In genomic region chr19:33290082-33290815, GRCh38 we compare ENCODE assay signal across 25 cellular contexts. TPM values are rescaled to one million over a fixed set of nuclear protein-coding genes. Genes with fewer than 3 reads are reported as not detected.
DNase-seq lines count a peak whose midpoint lies in the region; ATAC-seq and TF ChIP-seq lines count a peak whose summit lies in the region.
"Had no signal": no experiment of that assay in that cellular context is flagged by ENCODE, and none has a peak within 500 bp of the region (broad histone marks: within the 10 kb centered on the region; RNA-seq: fewer than 3 reads in every experiment).

No MANE protein-coding gene starts in this region.

- H3K4me3 ChIP-seq in AG10803 (ENCODE audit: low read length) = no peak overlapping the region
- no peak overlapping the region for H3K4me3 ChIP-seq in left lung
- no peak overlapping the region for H3K4me3 ChIP-seq in trophoblast cell (ENCODE audit: low read depth, low read length)
- H3K4me3 ChIP-seq in uterus = no peak overlapping the region
- H3K4me3 ChIP-seq in foreskin fibroblast (ENCODE audit: low read depth in 1 of 2, low read length in 2 of 2) = no peak overlapping the region
- H3K4me3 ChIP-seq: adrenal gland, GM23338, SK-N-MC had no signal

- H2BK5ac ChIP-seq in trophoblast cell (ENCODE audit: low read depth, low read length, poor library complexity) = peak overlapping the region; percentile 9

- no peak overlapping the region for H2BK120ac ChIP-seq in trophoblast cell (ENCODE audit: insufficient read depth, low read length, poor library complexity)

- H2BK12ac ChIP-seq in trophoblast cell (ENCODE audit: low read length) = peak overlapping the region; percentile 37

- peaks cover 14 to 89% of the 10 kb centered on the region in 2 donors for H3K4me1 ChIP-seq in left lung
- H3K4me1 ChIP-seq in trophoblast cell (ENCODE audit: control insufficient read depth in 1 of 2, insufficient read depth in 2 of 2, low read length in 2 of 2) = peaks cover 37 to 57% of the 10 kb centered on the region in 2 experiments
- no peaks in the 10 kb centered on the region for H3K4me1 ChIP-seq in uterus

- intact Hi-C loops in left lung (cut with DNase I) (no loop called here), uterus (cut with DNase I; ENCODE audit: low total_unique reads) (loop anchor here (10.0 kb wide), 1 partner anchor 115 kb away; no protein-coding TSS in a partner anchor)

- H3K79me1 ChIP-seq in trophoblast cell (ENCODE audit: low read length) = peaks cover 37% of the 10 kb centered on the region

- H3K36me3 ChIP-seq in left lung = no peaks in the 10 kb centered on the region
- no peaks in the 10 kb centered on the region for H3K36me3 ChIP-seq in trophoblast cell (ENCODE audit: control insufficient read depth in 1 of 2, insufficient read depth in 2 of 2, low read length in 2 of 2)
- no peaks in the 10 kb centered on the region for H3K36me3 ChIP-seq in uterus
- H3K36me3 ChIP-seq: adrenal gland, BE2C, brain microvascular endothelial cell had no signal

- H3K4me1 Mint-ChIP-seq in chondrocyte (ENCODE audit: low read depth) = peaks cover 7% of the 10 kb centered on the region
- peaks cover 25% of the 10 kb centered on the region for H3K4me1 Mint-ChIP-seq in type B pancreatic cell (ENCODE audit: unreplicated experiment)

- peak; percentile 1 for ATAC-seq in left lung
- ATAC-seq: activated CD4-positive, alpha-beta T cell treated with anti-CD3 and anti-CD28 coated beads for 36 hours; activated T-cell treated with anti-CD3 and anti-CD28 coated beads, Interleukin-2, amount 50 U/mL, for 4 hours; GM23338; natural killer cell had no signal

- DNase-seq in AG10803 (ENCODE audit: low read depth) (peak; percentile 25), chondrocyte (ENCODE audit: low spot score) (peak; percentile 79), left lung (peak; percentile 34 to 71), trophoblast cell (peak; percentile 96 to 97), type B pancreatic cell (ENCODE audit: extremely low spot score, unreplicated experiment) (no peak), NCI-H146 (lab: John Stamatoyannopoulos, UW) (no peak), uterus (no peak), foreskin fibroblast (no peak)
- DNase-seq: activated CD4-positive, alpha-beta T cell treated with anti-CD3 and anti-CD28 coated beads for 36 hours; activated T-cell treated with anti-CD3 and anti-CD28 coated beads, Interleukin-2, amount 50 U/mL, for 4 hours; adrenal gland; BE2C; brain microvascular endothelial cell; DMS53; GDM1; natural killer cell; NCI-H1436; NCI-H510A treated with DMSO at 0.1 percent for 48 hours; NK-92 treated with Interleukin-12 subunit alpha and Interleukin-12 subunit beta, amount 100 ng/mL, for 24 hours; stimulated activated naive CD4-positive, alpha-beta T cell treated with Interleukin-2 at 50 U/mL for 16 hours had no signal

- H3K27me3 ChIP-seq in left lung (peaks cover 0 to 11% of the 10 kb centered on the region in 2 donors), trophoblast cell (ENCODE audit: insufficient read depth, low read length) (no peaks in the 10 kb centered on the region), uterus (no peaks in the 10 kb centered on the region)
- H3K27me3 ChIP-seq: adrenal gland, BE2C, brain microvascular endothelial cell had no signal

- peak overlapping the region; percentile 5 for H2AK5ac ChIP-seq in trophoblast cell (ENCODE audit: low read length)

- no peak overlapping the region for H3K4ac ChIP-seq in trophoblast cell (ENCODE audit: low read depth, low read length)

- no peak overlapping the region for H2AFZ ChIP-seq in trophoblast cell (ENCODE audit: insufficient read depth, low read length, poor library complexity)
- H2AFZ ChIP-seq: GM23338, parathyroid adenoma had no signal

- H3K14ac ChIP-seq in trophoblast cell (ENCODE audit: low read length) = peak overlapping the region; percentile 12

- H3K27me3 Mint-ChIP-seq in chondrocyte (ENCODE audit: low read depth) (peaks cover 8% of the 10 kb centered on the region), type B pancreatic cell (peaks cover 20% of the 10 kb centered on the region)

- H3K4me2 ChIP-seq in trophoblast cell (ENCODE audit: low read length) = no peak overlapping the region
- H3K4me2 ChIP-seq: GM23338 had no signal

- peaks cover 1% of the 10 kb centered on the region for H3K79me2 ChIP-seq in trophoblast cell (ENCODE audit: control insufficient read depth, insufficient read depth, low read length, poor library complexity)
- H3K79me2 ChIP-seq: parathyroid adenoma had no signal

- H3K27ac ChIP-seq in left lung (peak overlapping the region; percentile 84 to 93), trophoblast cell (ENCODE audit: low read depth, low read length) (peak overlapping the region; percentile 28), uterus (no peak overlapping the region)
- H3K27ac ChIP-seq: adrenal gland, brain microvascular endothelial cell, parathyroid adenoma, SK-N-MC had no signal

- no peak overlapping the region for H3K9ac ChIP-seq in trophoblast cell (ENCODE audit: low read length)
- H3K9ac ChIP-seq: parathyroid adenoma had no signal

- H3K18ac ChIP-seq in trophoblast cell (ENCODE audit: low read length) = peak overlapping the region; percentile 4

- TF ChIP-seq CTCF in AG10803 (conservative IDR thresholded peaks at IDR 0.05; ENCODE audit: low read length) (no peak), chondrocyte (IDR thresholded peaks at IDR 0.05) (no peak), left lung (IDR thresholded peaks at IDR 0.05) (no peak), type B pancreatic cell (conservative IDR thresholded peaks at IDR 0.05) (no peak), uterus (IDR thresholded peaks at IDR 0.05) (no peak), foreskin fibroblast (IDR thresholded peaks at IDR 0.05; ENCODE audit: low read depth, low read length) (no peak)

- H3K36me3 Mint-ChIP-seq in chondrocyte (ENCODE audit: low read depth) (no peaks in the 10 kb centered on the region), type B pancreatic cell (peaks cover 3% of the 10 kb centered on the region)

- no peak for TF ChIP-seq POLR2A in uterus (IDR thresholded peaks at IDR 0.05)

- H4K8ac ChIP-seq in trophoblast cell (ENCODE audit: low read depth, low read length) = no peak overlapping the region

- H3K4me3 Mint-ChIP-seq in chondrocyte (ENCODE audit: unreplicated experiment) = no peak overlapping the region
- H3K4me3 Mint-ChIP-seq in type B pancreatic cell = no peak overlapping the region
- H3K4me3 Mint-ChIP-seq: activated CD4-positive, alpha-beta T cell treated with anti-CD3 and anti-CD28 coated beads for 36 hours; activated T-cell treated with anti-CD3 and anti-CD28 coated beads, Interleukin-2, amount 50 U/mL, for 4 hours; GM23338; natural killer cell; T-helper 1 cell treated with Interleukin-12 subunit alpha and Interleukin-12 subunit beta and Interleukin-4 antibody, amounts not matched to agents 30 μg/mL and 1 μg/mL, for 36 hours had no signal

- H4K91ac ChIP-seq in trophoblast cell (ENCODE audit: low read depth, low read length) = peak overlapping the region; percentile 60

- H3K9me3 Mint-ChIP-seq in chondrocyte (ENCODE audit: low read depth) = peaks cover 18% of the 10 kb centered on the region
- H3K9me3 Mint-ChIP-seq in type B pancreatic cell = peaks cover 12% of the 10 kb centered on the region

- H3K9me3 ChIP-seq in left lung (peaks cover 0 to 16% of the 10 kb centered on the region in 2 donors), trophoblast cell (ENCODE audit: insufficient read depth, low read depth, low read length) (no peaks in the 10 kb centered on the region), uterus (peaks cover 0 to 11% of the 10 kb centered on the region in 2 donors)
- H3K9me3 ChIP-seq: adrenal gland, BE2C had no signal

- no CpG with 5 or more reads among the region's 11 CpGs for WGBS in trophoblast cell (ENCODE audit: extremely low coverage, insufficient coverage, insufficient read length)

- H3K27ac Mint-ChIP-seq in chondrocyte (ENCODE audit: unreplicated experiment) = no peak overlapping the region
- H3K27ac Mint-ChIP-seq in type B pancreatic cell = no peak overlapping the region
- H3K27ac Mint-ChIP-seq: activated CD4-positive, alpha-beta T cell treated with anti-CD3 and anti-CD28 coated beads for 36 hours; GM23338; natural killer cell had no signal

- no peak overlapping the region for H4K12ac ChIP-seq in trophoblast cell (ENCODE audit: low read depth, low read length)

- H3K23ac ChIP-seq in trophoblast cell (ENCODE audit: low read length) = no peak overlapping the region

RNA-seq across cellular contexts. Expression of gene CEBPA, which starts 12.1 kb away (rescaled TPM):
- total RNA-seq in chondrocyte (0.56 to 2.2 TPM (median 1.7 TPM) in 3 replicates), left lung (10 to 100 TPM; 43.4 to 93.8 TPM), type B pancreatic cell (ENCODE audit: low replicate concordance) (24.4 and 50.4 TPM in 2 replicates), uterus (1 to 10 TPM; 1.3 to 9.1 (median 5.0) TPM)
- 148 and 169 TPM in 2 replicates for polyA plus RNA-seq in trophoblast cell (2013)
- polyA plus RNA-seq: fibroblast of lung had no signal

Comparison
In these comparisons a context has a peak if more than half of its experiments do, and no peak if none do; other contexts are left out.
1. DNase-seq: peak in AG10803 (single experiment), chondrocyte (single experiment), left lung (2 of 2) and trophoblast cell (2 of 2); none in type B pancreatic cell (single experiment), NCI-H146 (single experiment), uterus (0 of 2) and foreskin fibroblast (0 of 2).
2. H3K27ac ChIP-seq: peak in left lung (2 of 2) and trophoblast cell (single experiment); none in uterus (0 of 2).